ENCODE assay signal across 25 cellular contexts in the genomic region with DNA sequence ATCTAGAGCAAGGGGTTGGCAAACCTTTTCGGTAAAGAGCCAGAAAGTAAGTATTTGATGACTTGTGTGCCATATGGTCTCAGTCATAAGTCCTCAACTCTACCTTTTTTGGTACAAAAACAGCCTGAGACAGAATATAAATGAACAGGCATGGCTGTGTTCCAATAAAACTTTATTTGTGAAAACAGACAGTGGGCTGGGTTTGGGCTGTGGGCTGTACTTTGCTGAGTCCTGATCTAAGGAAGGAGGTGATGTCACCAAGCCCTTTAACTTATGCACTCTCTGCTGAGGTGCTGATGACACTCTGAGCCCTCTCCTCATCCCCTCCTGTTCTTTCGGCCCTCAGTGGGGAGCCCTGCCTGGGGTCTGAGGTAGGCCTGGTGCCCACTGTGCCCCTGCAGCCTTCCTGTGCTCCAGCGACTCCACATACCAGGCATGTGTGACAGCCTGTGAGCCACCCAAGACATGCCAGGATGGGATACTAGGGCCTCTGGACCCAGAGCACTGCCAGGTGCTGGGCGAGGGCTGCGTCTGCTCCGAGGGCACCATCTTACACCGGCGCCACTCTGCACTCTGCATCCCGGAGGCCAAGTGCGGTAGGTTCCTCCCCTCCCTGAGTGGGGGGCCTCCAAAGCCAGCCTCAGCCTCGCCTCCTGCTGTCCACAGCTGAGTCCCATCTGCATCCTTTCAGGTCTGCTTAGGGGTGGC.
"Had no signal": no experiment of that assay in that cellular context is flagged by ENCODE, and none has a peak within 500 bp of the region (broad histone marks: within the 10 kb centered on the region; RNA-seq: fewer than 3 reads in every experiment).

No MANE protein-coding gene starts in this region.

- H3K4me3 ChIP-seq: adrenal gland, ascending aorta, hepatocyte, left ventricle myocardium inferior, neural progenitor cell, prostate gland, spleen, tibial nerve, vagina had no signal

- H3K4me1 ChIP-seq: adrenal gland, ascending aorta, left ventricle myocardium inferior, neural progenitor cell, prostate gland, spleen, tibial nerve, vagina had no signal

- ATAC-seq: activated naive CD4-positive, alpha-beta T cell treated with anti-CD3 and anti-CD28 coated beads, Interleukin-2, amount 50 U/mL, for 72 hours; activated T-helper 17 cell treated with anti-CD3 and anti-CD28 coated beads, Interleukin-2, amount 50 U/mL, for 72 hours; naive thymus-derived CD8-positive, alpha-beta T cell had no signal

- H3K9me3 ChIP-seq: adrenal gland, ascending aorta, left ventricle myocardium inferior, prostate gland, spleen, tibial nerve, vagina had no signal

- H3K36me3 Mint-ChIP-seq: activated naive CD4-positive, alpha-beta T cell treated with anti-CD3 and anti-CD28 coated beads, Interleukin-2, amount 50 U/mL, for 72 hours; mesothelial cell of epicardium; naive thymus-derived CD8-positive, alpha-beta T cell; neural progenitor cell had no signal

- H3K4me1 Mint-ChIP-seq: activated T-helper 17 cell treated with anti-CD3 and anti-CD28 coated beads, Interleukin-2, amount 50 U/mL, for 72 hours; mesothelial cell of epicardium; naive thymus-derived CD8-positive, alpha-beta T cell; neural progenitor cell had no signal

- H3K4me2 ChIP-seq: hepatocyte, neural progenitor cell had no signal

- H3K27ac Mint-ChIP-seq: activated naive CD4-positive, alpha-beta T cell treated with anti-CD3 and anti-CD28 coated beads, Interleukin-2, amount 50 U/mL, for 72 hours; activated T-cell treated with anti-CD3 and anti-CD28 coated beads, Interleukin-2, amount 50 U/mL, for 24 hours; activated T-helper 17 cell treated with anti-CD3 and anti-CD28 coated beads, Interleukin-2, amount 50 U/mL, for 72 hours; mesothelial cell of epicardium; naive thymus-derived CD8-positive, alpha-beta T cell; neural progenitor cell; stimulated activated naive CD8-positive, alpha-beta T cell treated with anti-CD3 and anti-CD28 coated beads, Interleukin-15, Interleukin-2, amounts not matched to agents 100 ng/mL and 50 ng/mL, for 24 hours; T-helper 1 cell treated with Interleukin-12 subunit alpha and Interleukin-12 subunit beta and Interleukin-4 antibody, amounts not matched to agents 30 μg/mL and 1 μg/mL, for 36 hours had no signal

- H3K9me3 Mint-ChIP-seq: activated naive CD4-positive, alpha-beta T cell treated with anti-CD3 and anti-CD28 coated beads, Interleukin-2, amount 50 U/mL, for 72 hours; activated T-cell treated with anti-CD3 and anti-CD28 coated beads, Interleukin-2, amount 50 U/mL, for 24 hours; activated T-helper 17 cell treated with anti-CD3 and anti-CD28 coated beads, Interleukin-2, amount 50 U/mL, for 72 hours; mesothelial cell of epicardium; naive thymus-derived CD8-positive, alpha-beta T cell; neural progenitor cell; stimulated activated naive CD8-positive, alpha-beta T cell treated with anti-CD3 and anti-CD28 coated beads, Interleukin-15, Interleukin-2, amounts not matched to agents 100 ng/mL and 50 ng/mL, for 24 hours; T-helper 1 cell treated with Interleukin-12 subunit alpha and Interleukin-12 subunit beta and Interleukin-4 antibody, amounts not matched to agents 30 μg/mL and 1 μg/mL, for 36 hours had no signal

- H3K9ac ChIP-seq: neural progenitor cell had no signal

- H3K4me3 Mint-ChIP-seq: activated T-cell treated with anti-CD3 and anti-CD28 coated beads, Interleukin-2, amount 50 U/mL, for 24 hours; activated T-helper 17 cell treated with anti-CD3 and anti-CD28 coated beads, Interleukin-2, amount 50 U/mL, for 72 hours; mesothelial cell of epicardium; naive thymus-derived CD8-positive, alpha-beta T cell; neural progenitor cell; stimulated activated naive CD8-positive, alpha-beta T cell treated with anti-CD3 and anti-CD28 coated beads, Interleukin-15, Interleukin-2, amounts not matched to agents 100 ng/mL and 50 ng/mL, for 24 hours; T-helper 1 cell treated with Interleukin-12 subunit alpha and Interleukin-12 subunit beta and Interleukin-4 antibody, amounts not matched to agents 30 μg/mL and 1 μg/mL, for 36 hours had no signal

- DNase-seq: activated CD4-positive, alpha-beta T cell treated with anti-CD3 and anti-CD28 coated beads, Interleukin-2, amount 50 U/mL, for 1 hour; activated T-cell treated with anti-CD3 and anti-CD28 coated beads, Interleukin-2, amount 50 U/mL, for 24 hours; adrenal gland; brain microvascular endothelial cell; caudate nucleus; dermis blood vessel endothelial cell; effector CD8-positive, alpha-beta T cell; foreskin melanocyte; glutamatergic neuron; kidney glomerular epithelial cell; left ventricle myocardium inferior; naive thymus-derived CD8-positive, alpha-beta T cell; spleen; stimulated activated CD4-positive, alpha-beta T cell treated with anti-CD3 and anti-CD28 coated beads, Interleukin-4, amount 100 ng/mL, for 1 hour had no signal

- H3K27ac ChIP-seq: adrenal gland, ascending aorta, brain microvascular endothelial cell, hepatocyte, left ventricle myocardium inferior, neural progenitor cell, prostate gland, spleen, tibial nerve, vagina had no signal

- H3K27me3 ChIP-seq: adrenal gland, ascending aorta, brain microvascular endothelial cell, hepatocyte, neural progenitor cell, tibial nerve, vagina had no signal

- H3K36me3 ChIP-seq: adrenal gland, ascending aorta, brain microvascular endothelial cell, left ventricle myocardium inferior, neural progenitor cell, prostate gland, spleen, tibial nerve, vagina had no signal

- H3K79me2 ChIP-seq: hepatocyte had no signal
